ENCODE assay signal across 15 cellular contexts in genomic region chr7:124671976-124672375, GRCh38.
"Had no signal": no experiment of that assay in that cellular context is flagged by ENCODE, and none has a peak within 500 bp of the region (broad histone marks: within the 10 kb centered on the region; RNA-seq: fewer than 3 reads in every experiment).

No MANE protein-coding gene starts in this region.

- H3K27ac ChIP-seq: body of pancreas, left lung, right atrium auricular region, stomach, thoracic aorta had no signal

- H3K9me3 ChIP-seq: body of pancreas, left lung, right atrium auricular region, stomach, thoracic aorta had no signal

- DNase-seq: activated CD4-positive, alpha-beta T cell treated with anti-CD3 and anti-CD28 coated beads, Interleukin-2, amount 50 U/mL, for 4 hours; activated T-cell treated with anti-CD3 and anti-CD28 coated beads, Interleukin-2, amount 50 U/mL, for 1 hour; amniotic stem cell; body of pancreas; cerebellar nuclear complex; dermis blood vessel endothelial cell; glutamatergic neuron; left lung; natural killer cell; small intestine; stomach had no signal

- H3K4me3 ChIP-seq: body of pancreas, left lung, right atrium auricular region, stomach, thoracic aorta had no signal

- ATAC-seq: activated CD4-positive, CD25-positive, alpha-beta regulatory T cell treated with anti-CD3 and anti-CD28 coated beads, Interleukin-2, amount 50 U/mL, for 24 hours; activated naive CD4-positive, alpha-beta T cell treated with anti-CD3 and anti-CD28 coated beads, Interleukin-2, amount 50 U/mL, for 72 hours; body of pancreas; left lung; natural killer cell had no signal

- H3K27me3 ChIP-seq: body of pancreas, left lung, right atrium auricular region, stomach had no signal

- H3K36me3 ChIP-seq: left lung, right atrium auricular region, stomach, thoracic aorta had no signal

- H3K4me1 ChIP-seq: body of pancreas, left lung, right atrium auricular region, stomach had no signal
